In the genomic region with DNA sequence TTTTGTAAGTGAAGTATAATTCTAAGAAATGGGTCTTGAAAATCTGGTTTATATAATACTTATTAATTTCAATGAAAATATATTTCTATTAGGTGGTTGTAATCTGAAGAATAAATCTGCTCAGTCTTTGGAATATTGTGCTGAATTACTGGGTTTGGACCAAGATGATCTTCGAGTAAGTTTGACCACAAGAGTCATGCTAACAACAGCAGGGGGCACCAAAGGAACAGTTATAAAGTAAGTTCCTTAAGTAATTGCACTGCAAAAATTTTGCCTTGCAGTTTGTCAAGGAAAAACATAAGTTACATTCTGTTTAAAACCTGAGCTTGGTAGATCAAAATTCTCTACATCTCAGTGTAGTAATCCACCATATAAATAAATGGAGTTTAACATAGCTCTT, we compare ENCODE assay signal across 9 cellular contexts.
DNase-seq lines count a peak whose midpoint lies in the region; ATAC-seq and TF ChIP-seq lines count a peak whose summit lies in the region.
"Had no signal": no experiment of that assay in that cellular context is flagged by ENCODE, and none has a peak within 500 bp of the region (broad histone marks: within the 10 kb centered on the region; RNA-seq: fewer than 3 reads in every experiment).

No MANE protein-coding gene starts in this region.

- H2AFZ ChIP-seq in OCI-LY1 (ENCODE audit: low read length) = no peak overlapping the region

- ATAC-seq in GM21360 (IDR thresholded peaks at IDR 0.05; ENCODE audit: unreplicated experiment) (peak; percentile 60), HG02840 (IDR thresholded peaks at IDR 0.05; ENCODE audit: low FRiP score, unreplicated experiment) (no peak)

- no peaks in the 10 kb centered on the region for H3K27me3 ChIP-seq in OCI-LY1 (ENCODE audit: insufficient read depth, low read length)
- H3K27me3 ChIP-seq: BLaER1 had no signal

- no peak overlapping the region for H3K4me3 Mint-ChIP-seq in neural crest cell

- no peak overlapping the region for H3K4me3 ChIP-seq in OCI-LY1 (ENCODE audit: low read depth, low read length, poor library complexity, severe bottlenecking)
- H3K4me3 ChIP-seq: BLaER1 had no signal

- H3K79me2 ChIP-seq in OCI-LY1 (ENCODE audit: insufficient read depth, low read length) = no peaks in the 10 kb centered on the region

- H3K4me1 Mint-ChIP-seq in neural crest cell = no peaks in the 10 kb centered on the region

- no peaks in the 10 kb centered on the region for H4K20me1 ChIP-seq in OCI-LY1 (ENCODE audit: insufficient read depth, low read length)
- H4K20me1 ChIP-seq: BLaER1 had no signal

- H3K4me1 ChIP-seq in OCI-LY1 (ENCODE audit: insufficient read depth, low read length, severe bottlenecking) = no peaks in the 10 kb centered on the region
- H3K4me1 ChIP-seq: BLaER1 had no signal

- DNase-seq in DMS53 (lab: John Stamatoyannopoulos, UW) = peak; percentile 74
- DNase-seq in DMS53 treated with DMSO at 0.1 percent for 48 hours (lab: John Stamatoyannopoulos, UW; ENCODE audit: unreplicated experiment) = no peak
- peak; percentile 17 to 68 for DNase-seq in dermis microvascular lymphatic vessel endothelial cell (ENCODE audit: low read depth in 2 of 2)
- DNase-seq in neural crest cell (ENCODE audit: low read depth, low spot score) = peak; percentile 35
- no peak for DNase-seq in T-helper 9 cell

- H3K36me3 ChIP-seq in OCI-LY1 (ENCODE audit: insufficient read depth, low read length) = no peaks in the 10 kb centered on the region
- H3K36me3 ChIP-seq: BLaER1 had no signal

- H3K36me3 Mint-ChIP-seq in neural crest cell (ENCODE audit: low read depth) = peaks cover 2% of the 10 kb centered on the region

- no peaks in the 10 kb centered on the region for H3K27me3 Mint-ChIP-seq in neural crest cell (ENCODE audit: low read depth)

- H3K9me3 Mint-ChIP-seq in neural crest cell = no peaks in the 10 kb centered on the region

- H3F3A ChIP-seq in OCI-LY1 (ENCODE audit: insufficient read depth, low read length) = no peaks in the 10 kb centered on the region

- TF ChIP-seq CTCF in OCI-LY1 (IDR thresholded peaks at IDR 0.05; ENCODE audit: low read length) (peak; percentile 51; the same call in 1 of the 2 replicates), neural crest cell (conservative IDR thresholded peaks at IDR 0.05) (peak; percentile 64)

- no peaks in the 10 kb centered on the region for H3K9me2 ChIP-seq in OCI-LY1 (ENCODE audit: low read depth, low read length)

- no peak overlapping the region for H3K27ac Mint-ChIP-seq in neural crest cell (ENCODE audit: unreplicated experiment)

- no peak overlapping the region for H3K4me2 ChIP-seq in OCI-LY1 (ENCODE audit: low read length)
- H3K4me2 ChIP-seq: BLaER1 had no signal

- H3K27ac ChIP-seq in OCI-LY1 (ENCODE audit: low read depth, low read length, poor library complexity, severe bottlenecking) = no peak overlapping the region
- H3K27ac ChIP-seq: BLaER1 had no signal

- H3K9ac ChIP-seq in OCI-LY1 (ENCODE audit: low read length) = no peak overlapping the region
- H3K9ac ChIP-seq: BLaER1 had no signal

- no peaks in the 10 kb centered on the region for H3K9me3 ChIP-seq in OCI-LY1 (ENCODE audit: low read length)
- H3K9me3 ChIP-seq: BLaER1 had no signal

Comparison
In these comparisons a context has a peak if more than half of its experiments do, and no peak if none do; other contexts are left out.
1. DNase-seq: peak in DMS53 (single experiment), dermis microvascular lymphatic vessel endothelial cell (2 of 2) and neural crest cell (single experiment); none in DMS53 treated with DMSO at 0.1 percent for 48 hours (single experiment) and T-helper 9 cell (single experiment).